Comparison of ENCODE assay signal across 13 cellular contexts in genomic region chrX:77505227-77505626, GRCh38. TPM values are rescaled to one million over a fixed set of nuclear protein-coding genes. Genes with fewer than 3 reads are reported as not detected.
A peak's percentile ranks its signal among the peaks of the same experiment; 100 is the strongest.
DNase-seq lines count a peak whose midpoint lies in the region; ATAC-seq and TF ChIP-seq lines count a peak whose summit lies in the region.
"Had no signal": no experiment of that assay in that cellular context is flagged by ENCODE, and none has a peak within 500 bp of the region (broad histone marks: within the 10 kb centered on the region; RNA-seq: fewer than 3 reads in every experiment).

No MANE protein-coding gene starts in this region.

- DNase-seq in NCI-H748 (lab: John Stamatoyannopoulos, UW; ENCODE audit: unreplicated experiment) (peak; percentile 0), NCI-H748 treated with DMSO at 0.1 percent for 48 hours (lab: John Stamatoyannopoulos, UW) (no peak), brain microvascular endothelial cell (peak; percentile 34), osteoblast (ENCODE audit: insufficient read length, low spot score, missing footprints) (no peak), NCI-H1417 treated with DMSO at 0.1 percent for 48 hours (lab: John Stamatoyannopoulos, UW) (no peak)
- peak; percentile 28 for DNase-seq in Jurkat, Clone E6-1 (ENCODE audit: low read depth, low spot score)
- no peak for DNase-seq in naive thymus-derived CD8-positive, alpha-beta T cell

- H3K36me3 Mint-ChIP-seq in naive thymus-derived CD8-positive, alpha-beta T cell: peaks cover 0 to 30% (median 9%) of the 10 kb centered on the region in 3 donors

- no peaks in the 10 kb centered on the region for H3K27me3 Mint-ChIP-seq in naive thymus-derived CD8-positive, alpha-beta T cell

- H3K9me3 Mint-ChIP-seq in naive thymus-derived CD8-positive, alpha-beta T cell: no peaks in the 10 kb centered on the region
- H3K9me3 Mint-ChIP-seq: T-helper 2 cell treated with Interferon-gamma antibody and Interleukin-4, amounts not matched to agents 5 μg/mL and 100 μg/mL, for 36 hours had no signal

- POLR2A ChIA-PET in naive thymus-derived CD8-positive, alpha-beta T cell (lab: Charles Lee): no interaction called here

- TF ChIP-seq CTCF in brain microvascular endothelial cell (IDR thresholded peaks at IDR 0.05; ENCODE audit: low read depth, low read length, missing control alignments): no peak
- no peak for TF ChIP-seq CTCF in osteoblast (IDR thresholded peaks at IDR 0.05; ENCODE audit: extremely low read depth, low read depth, low read length)

- peaks cover 3 to 20% (median 10%) of the 10 kb centered on the region in 4 donors for H3K4me1 Mint-ChIP-seq in naive thymus-derived CD8-positive, alpha-beta T cell

- H3K27ac ChIP-seq in brain microvascular endothelial cell (no peak overlapping the region), osteoblast (ENCODE audit: low read depth, low read length) (no peak overlapping the region)
- H3K27ac ChIP-seq: vagina had no signal

- H3K27me3 ChIP-seq in brain microvascular endothelial cell (replicated peaks) (no peaks in the 10 kb centered on the region), osteoblast (ENCODE audit: insufficient read depth, low read length) (no peaks in the 10 kb centered on the region)
- H3K27me3 ChIP-seq: vagina had no signal

- H3K79me2 ChIP-seq in osteoblast (ENCODE audit: insufficient read depth, low read length): no peaks in the 10 kb centered on the region

- no peak for ATAC-seq in naive thymus-derived CD8-positive, alpha-beta T cell
- ATAC-seq in GM21360 (IDR thresholded peaks at IDR 0.05; ENCODE audit: unreplicated experiment): no peak
- ATAC-seq: HCT116, sciatic nerve had no signal

- in situ Hi-C loops in brain microvascular endothelial cell (cut with HindIII; ENCODE audit: low pct_ligation_motif_present, low sequenced_read_pairs): no loop called here

- no peak overlapping the region for H3K4me2 ChIP-seq in osteoblast (ENCODE audit: insufficient read depth, low read length)

- H3K27ac Mint-ChIP-seq in naive thymus-derived CD8-positive, alpha-beta T cell: peak overlapping the region in 6 of 10 donors; percentile 6 to 80 (median 49)
- H3K27ac Mint-ChIP-seq: T-helper 2 cell treated with Interferon-gamma antibody and Interleukin-4, amounts not matched to agents 5 μg/mL and 100 μg/mL, for 36 hours had no signal

- H3K4me3 ChIP-seq in Jurkat, Clone E6-1 (ENCODE audit: low read length): no peak overlapping the region
- H3K4me3 ChIP-seq in brain microvascular endothelial cell (ENCODE audit: low read depth, low read length): no peak overlapping the region
- no peak overlapping the region for H3K4me3 ChIP-seq in osteoblast (ENCODE audit: insufficient read depth, low read length)
- H3K4me3 ChIP-seq: lung, vagina had no signal

- H3K36me3 ChIP-seq in brain microvascular endothelial cell (replicated peaks) (no peaks in the 10 kb centered on the region), osteoblast (ENCODE audit: insufficient read depth, low read length) (peaks cover 5% of the 10 kb centered on the region)

- no peak overlapping the region for H2AFZ ChIP-seq in osteoblast (ENCODE audit: low read length)

- H3K9me3 ChIP-seq in osteoblast (ENCODE audit: low read depth, low read length): no peaks in the 10 kb centered on the region
- H3K9me3 ChIP-seq: vagina had no signal

- peaks cover 5% of the 10 kb centered on the region for H3K4me1 ChIP-seq in osteoblast (ENCODE audit: insufficient read depth, low read length)
- H3K4me1 ChIP-seq: vagina had no signal

- H4K20me1 ChIP-seq in osteoblast (ENCODE audit: insufficient read depth, low read length): no peaks in the 10 kb centered on the region

- H3K4me3 Mint-ChIP-seq in naive thymus-derived CD8-positive, alpha-beta T cell: no peak overlapping the region
- H3K4me3 Mint-ChIP-seq: T-helper 2 cell treated with Interferon-gamma antibody and Interleukin-4, amounts not matched to agents 5 μg/mL and 100 μg/mL, for 36 hours had no signal

RNA-seq across cellular contexts. Expression of gene FGF16, which starts 58.0 kb away (rescaled TPM):
- not detected for polyA plus RNA-seq in Jurkat, Clone E6-1 (2012; ENCODE audit: insufficient read depth, insufficient read length)
- total RNA-seq in naive thymus-derived CD8-positive, alpha-beta T cell: not detected
- not detected for polyA plus RNA-seq in naive thymus-derived CD8-positive, alpha-beta T cell
- under 0.01 and 0.36 TPM in 2 replicates for total RNA-seq in osteoblast
- total RNA-seq: lung, vagina had no signal

Comparison
In these comparisons a context has a peak if more than half of its experiments do, and no peak if none do; other contexts are left out.
1. DNase-seq: peak in NCI-H748 (single experiment), Jurkat, Clone E6-1 (single experiment) and brain microvascular endothelial cell (single experiment); none in NCI-H748 treated with DMSO at 0.1 percent for 48 hours (single experiment), naive thymus-derived CD8-positive, alpha-beta T cell (0 of 10), osteoblast (single experiment) and NCI-H1417 treated with DMSO at 0.1 percent for 48 hours (single experiment).